Comparison of ENCODE assay signal across 1 cellular context in genomic region chr5:130391727-130392264, GRCh38.
A peak's percentile ranks its signal among the peaks of the same experiment; 100 is the strongest.
TF ChIP-seq lines count a peak whose summit lies in the region.
"Not testable (repeated sequence)": the region's sequence is repeated elsewhere in the genome, so short reads cannot be mapped to it uniquely, and the experiment has no call there.

No MANE protein-coding gene starts in this region.

TF ChIP-seq in HepG2, 621 proteins besides CTCF, POLR2A, EP300 and RAD21 (continued from another document):
- TF ChIP-seq ARID5B (CRISPR knock-in tag; IDR thresholded peaks at IDR 0.05) (peak; percentile 47), ZNF710 (CRISPR knock-in tag; IDR thresholded peaks at IDR 0.05; ENCODE audit: borderline replicate concordance) (peak; percentile 29; the same call in 1 of the 2 replicates), ZNF609 (CRISPR knock-in tag; IDR thresholded peaks at IDR 0.05; ENCODE audit: borderline replicate concordance) (peak; percentile 61; the same call in 1 of the 2 replicates), NFIC (IDR thresholded peaks at IDR 0.05; ENCODE audit: low read length) (peak; percentile 64; the same call in 1 of the 2 replicates), HNF4A (CRISPR knock-in tag; IDR thresholded peaks at IDR 0.05) (peak; percentile 27; the same call in 1 of the 2 replicates), BCL6 (CRISPR knock-in tag; IDR thresholded peaks at IDR 0.05) (peak; percentile 20; the same call in 1 of the 2 replicates), SOX6 (CRISPR knock-in tag; IDR thresholded peaks at IDR 0.05) (peak; percentile 81), SAP130 (CRISPR knock-in tag; IDR thresholded peaks at IDR 0.05; ENCODE audit: low read depth) (peak; percentile 13; the same call in 1 of the 2 replicates), ELF3 (CRISPR knock-in tag; IDR thresholded peaks at IDR 0.05) (0 out of 2 replicates have a peak, but pooled peaks have one; percentile 28), KAT2B (IDR thresholded peaks at IDR 0.05; ENCODE audit: borderline replicate concordance, low read depth, low read length) (peak; percentile 77), SOX5 (CRISPR knock-in tag; IDR thresholded peaks at IDR 0.05; ENCODE audit: borderline replicate concordance) (peak; percentile 38; the same call in 1 of the 2 replicates), MIXL1 (CRISPR knock-in tag; IDR thresholded peaks at IDR 0.05) (peak; percentile 55; the same call in 1 of the 2 replicates), ZNF503 (CRISPR knock-in tag; IDR thresholded peaks at IDR 0.05) (0 out of 2 replicates have a peak, but pooled peaks have one; percentile 37), GATA4 (IDR thresholded peaks at IDR 0.05; ENCODE audit: borderline replicate concordance, low read depth) (peak; percentile 61; the same call in 1 of the 2 replicates), HHEX (CRISPR knock-in tag; IDR thresholded peaks at IDR 0.05) (peak; percentile 31; the same call in 1 of the 2 replicates), SOX13 (CRISPR knock-in tag; conservative IDR thresholded peaks at IDR 0.05 in 1 of 2, IDR thresholded peaks at IDR 0.05 in 1 of 2) (peak in 1 of 2 experiments; percentile 43; a peak in 1 of 4 replicates), FOXP1 (CRISPR knock-in tag; IDR thresholded peaks at IDR 0.05) (peak; percentile 62; the same call in 1 of the 2 replicates), ISL2 (CRISPR knock-in tag; IDR thresholded peaks at IDR 0.05) (peak; percentile 93), FOXP4 (CRISPR knock-in tag; IDR thresholded peaks at IDR 0.05) (peak; percentile 86), ONECUT2 (CRISPR knock-in tag; IDR thresholded peaks at IDR 0.05) (peak; percentile 93), AHDC1 (CRISPR knock-in tag; IDR thresholded peaks at IDR 0.05; ENCODE audit: borderline replicate concordance) (peak; percentile 81; the same call in 1 of the 2 replicates), NCOA2 (CRISPR knock-in tag; IDR thresholded peaks at IDR 0.05) (peak; percentile 73)
- TF ChIP-seq, protein P1, sequence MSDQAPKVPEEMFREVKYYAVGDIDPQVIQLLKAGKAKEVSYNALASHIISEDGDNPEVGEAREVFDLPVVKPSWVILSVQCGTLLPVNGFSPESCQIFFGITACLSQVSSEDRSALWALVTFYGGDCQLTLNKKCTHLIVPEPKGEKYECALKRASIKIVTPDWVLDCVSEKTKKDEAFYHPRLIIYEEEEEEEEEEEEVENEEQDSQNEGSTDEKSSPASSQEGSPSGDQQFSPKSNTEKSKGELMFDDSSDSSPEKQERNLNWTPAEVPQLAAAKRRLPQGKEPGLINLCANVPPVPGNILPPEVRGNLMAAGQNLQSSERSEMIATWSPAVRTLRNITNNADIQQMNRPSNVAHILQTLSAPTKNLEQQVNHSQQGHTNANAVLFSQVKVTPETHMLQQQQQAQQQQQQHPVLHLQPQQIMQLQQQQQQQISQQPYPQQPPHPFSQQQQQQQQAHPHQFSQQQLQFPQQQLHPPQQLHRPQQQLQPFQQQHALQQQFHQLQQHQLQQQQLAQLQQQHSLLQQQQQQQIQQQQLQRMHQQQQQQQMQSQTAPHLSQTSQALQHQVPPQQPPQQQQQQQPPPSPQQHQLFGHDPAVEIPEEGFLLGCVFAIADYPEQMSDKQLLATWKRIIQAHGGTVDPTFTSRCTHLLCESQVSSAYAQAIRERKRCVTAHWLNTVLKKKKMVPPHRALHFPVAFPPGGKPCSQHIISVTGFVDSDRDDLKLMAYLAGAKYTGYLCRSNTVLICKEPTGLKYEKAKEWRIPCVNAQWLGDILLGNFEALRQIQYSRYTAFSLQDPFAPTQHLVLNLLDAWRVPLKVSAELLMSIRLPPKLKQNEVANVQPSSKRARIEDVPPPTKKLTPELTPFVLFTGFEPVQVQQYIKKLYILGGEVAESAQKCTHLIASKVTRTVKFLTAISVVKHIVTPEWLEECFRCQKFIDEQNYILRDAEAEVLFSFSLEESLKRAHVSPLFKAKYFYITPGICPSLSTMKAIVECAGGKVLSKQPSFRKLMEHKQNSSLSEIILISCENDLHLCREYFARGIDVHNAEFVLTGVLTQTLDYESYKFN (CRISPR knock-in tag; conservative IDR thresholded peaks at IDR 0.05) = peak; percentile 60
- not testable (repeated sequence) for TF ChIP-seq SOX6, SOX13, FOXP1 (IDR thresholded peaks at IDR 0.05)
